8 cellular contexts compared by ENCODE assay signal in the genomic region with DNA sequence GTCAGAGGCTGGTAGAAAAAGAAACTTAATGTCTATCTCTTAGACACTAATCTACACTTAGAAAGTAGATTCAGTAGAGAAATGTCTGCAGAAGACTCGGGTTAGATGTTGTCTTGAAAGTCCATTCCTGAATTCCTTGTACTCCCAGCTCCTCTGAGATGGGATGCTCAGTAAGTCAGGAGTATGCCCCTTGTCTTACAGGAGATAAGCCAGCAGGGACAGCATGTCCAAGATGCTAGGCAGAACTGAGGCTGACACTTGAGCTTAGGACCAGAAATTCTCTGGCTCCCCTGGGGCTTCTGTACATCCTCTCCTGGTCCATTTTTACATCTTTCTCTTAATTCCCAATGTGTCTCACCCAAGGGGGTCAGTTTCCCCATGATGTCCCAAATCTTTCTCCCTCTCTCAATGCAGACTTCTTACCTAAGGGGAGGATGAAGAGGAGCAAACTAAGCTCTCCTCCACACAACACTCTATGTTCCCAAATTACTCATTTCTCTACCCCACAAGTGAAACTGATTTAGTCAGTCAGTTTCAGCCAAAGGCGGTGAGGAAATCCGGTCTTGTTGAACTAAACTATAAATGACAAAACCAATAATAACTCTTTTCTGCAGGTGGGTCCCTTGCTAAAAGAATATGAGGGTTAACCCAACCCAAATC.
DNase-seq lines count a peak whose midpoint lies in the region; ATAC-seq and TF ChIP-seq lines count a peak whose summit lies in the region.

No MANE protein-coding gene starts in this region.

- peak overlapping the region; percentile 97 for H3K27ac ChIP-seq in RWPE2 (ENCODE audit: poor library complexity, severe bottlenecking)
- H3K27ac ChIP-seq in Karpas-422 (ENCODE audit: low read length): no peak overlapping the region

- peak; percentile 82 for DNase-seq in activated CD4-positive, alpha-beta T cell treated with anti-CD3 and anti-CD28 coated beads, Interleukin-2, amount 10 ng/mL, durations not matched to agents 24 days and 14 days
- DNase-seq in activated CD4-positive, alpha-beta T cell treated with anti-CD3 and anti-CD28 coated beads, Interleukin-2, amount 50 U/mL, for 1 hour: no peak
- DNase-seq in RWPE2 (ENCODE audit: low spot score) (no peak), fibroblast of pulmonary artery (ENCODE audit: low read depth) (no peak), SHP77 (lab: John Stamatoyannopoulos, UW) (no peak), NCI-H1417 treated with DMSO at 0.1 percent for 48 hours (lab: John Stamatoyannopoulos, UW) (no peak), Karpas-422 (no peak)

- peaks cover 66% of the 10 kb centered on the region for H3K36me3 Mint-ChIP-seq in activated CD4-positive, alpha-beta T cell treated with anti-CD3 and anti-CD28 coated beads, Interleukin-2, amount 10 ng/mL, durations not matched to agents 24 days and 14 days (ENCODE audit: low read depth)

- H3K4me3 ChIP-seq in RWPE2 (ENCODE audit: severe bottlenecking) (no peak overlapping the region), fibroblast of pulmonary artery (replicated peaks; ENCODE audit: low read depth, low read length) (peak overlapping the region; percentile 18), Karpas-422 (ENCODE audit: low read length) (no peak overlapping the region)

- H3K79me2 ChIP-seq in Karpas-422 (ENCODE audit: low read length): no peaks in the 10 kb centered on the region

- H3K9me2 ChIP-seq in Karpas-422 (replicated peaks; ENCODE audit: insufficient read depth, low read length): no peaks in the 10 kb centered on the region

- H3K36me3 ChIP-seq in RWPE2 (ENCODE audit: low read depth) (peaks cover 95% of the 10 kb centered on the region), Karpas-422 (ENCODE audit: insufficient read depth, low read length) (no peaks in the 10 kb centered on the region)

- no peaks in the 10 kb centered on the region for H3K9me3 Mint-ChIP-seq in activated CD4-positive, alpha-beta T cell treated with anti-CD3 and anti-CD28 coated beads, Interleukin-2, amount 10 ng/mL, durations not matched to agents 24 days and 14 days

- H3K27me3 ChIP-seq in RWPE2 (ENCODE audit: insufficient read depth, poor library complexity, severe bottlenecking) (no peaks in the 10 kb centered on the region), Karpas-422 (ENCODE audit: low read length) (no peaks in the 10 kb centered on the region)

- ATAC-seq in HG02938 (IDR thresholded peaks at IDR 0.05; ENCODE audit: unreplicated experiment): peak; percentile 66
- ATAC-seq in RWPE2 (ENCODE audit: low read depth): peak; percentile 30

- no peak overlapping the region for H3K9ac ChIP-seq in Karpas-422 (ENCODE audit: low read length)

- H3K9me3 ChIP-seq in RWPE2 (ENCODE audit: severe bottlenecking): no peaks in the 10 kb centered on the region
- H3K9me3 ChIP-seq in Karpas-422 (ENCODE audit: low read length): no peaks in the 10 kb centered on the region

- TF ChIP-seq CTCF in RWPE2 (IDR thresholded peaks at IDR 0.05; ENCODE audit: poor library complexity, severe bottlenecking): no peak
- TF ChIP-seq CTCF in fibroblast of pulmonary artery (IDR thresholded peaks at IDR 0.05; ENCODE audit: low read length, missing control alignments): no peak

- H3K4me1 ChIP-seq in RWPE2 (ENCODE audit: insufficient read depth, poor library complexity, severe bottlenecking) (peaks cover 84% of the 10 kb centered on the region), Karpas-422 (ENCODE audit: low read length) (no peaks in the 10 kb centered on the region)

- peak overlapping the region; percentile 82 for H3K4me3 Mint-ChIP-seq in activated CD4-positive, alpha-beta T cell treated with anti-CD3 and anti-CD28 coated beads, Interleukin-2, amount 10 ng/mL, durations not matched to agents 24 days and 14 days

- H3K4me2 ChIP-seq in Karpas-422 (ENCODE audit: low read depth, low read length, poor library complexity, severe bottlenecking): no peak overlapping the region

- H2AFZ ChIP-seq in Karpas-422 (ENCODE audit: low read length): no peak overlapping the region

- peaks cover 64% of the 10 kb centered on the region for H3K4me1 Mint-ChIP-seq in activated CD4-positive, alpha-beta T cell treated with anti-CD3 and anti-CD28 coated beads, Interleukin-2, amount 10 ng/mL, durations not matched to agents 24 days and 14 days

- no peaks in the 10 kb centered on the region for H3K27me3 Mint-ChIP-seq in activated CD4-positive, alpha-beta T cell treated with anti-CD3 and anti-CD28 coated beads, Interleukin-2, amount 10 ng/mL, durations not matched to agents 24 days and 14 days

- intact Hi-C loops in activated CD4-positive, alpha-beta T cell treated with anti-CD3 and anti-CD28 coated beads, Interleukin-2, amount 10 ng/mL, durations not matched to agents 24 days and 14 days (cut with micrococcal nuclease): loop anchor here (1.0 to 2.0 kb wide), 6 partner anchors 11 to 138 kb away; no protein-coding TSS in a partner anchor

- peak overlapping the region; percentile 99 for H3K27ac Mint-ChIP-seq in activated CD4-positive, alpha-beta T cell treated with anti-CD3 and anti-CD28 coated beads, Interleukin-2, amount 10 ng/mL, durations not matched to agents 24 days and 14 days

- no peaks in the 10 kb centered on the region for H4K20me1 ChIP-seq in Karpas-422 (ENCODE audit: insufficient read depth, low read depth, low read length)
